ENCODE assay signal across 14 cellular contexts in the genomic region with DNA sequence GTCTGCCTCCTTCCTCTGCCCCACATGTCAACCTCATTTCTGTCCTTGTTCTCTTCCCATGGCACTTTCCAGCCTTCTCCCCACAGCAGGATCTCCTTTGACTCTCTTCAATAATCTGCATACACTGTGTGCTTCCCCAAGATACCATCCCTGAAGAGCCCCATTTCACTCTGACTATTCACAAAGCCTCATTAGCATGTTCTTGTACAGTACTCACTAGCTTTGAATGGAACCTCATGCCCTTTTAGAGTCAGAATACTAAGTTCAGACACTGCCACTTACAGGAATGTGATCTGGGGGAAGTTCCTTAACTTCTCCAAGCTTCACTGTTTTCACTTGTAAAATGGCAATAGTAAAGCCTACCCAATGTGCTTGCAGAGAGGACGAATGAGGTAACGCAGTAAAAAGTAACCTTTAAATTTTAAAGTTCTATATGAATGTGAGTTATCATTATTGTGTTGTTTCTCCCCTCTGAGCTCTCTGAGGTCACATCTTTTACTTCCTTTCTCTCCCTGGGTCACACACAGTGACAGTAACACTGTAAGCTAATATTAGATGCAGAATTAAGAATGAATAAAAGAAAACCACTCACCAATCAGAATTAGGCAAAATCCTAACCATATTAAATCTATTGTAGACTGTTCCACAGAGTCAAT.
DNase-seq lines count a peak whose midpoint lies in the region; ATAC-seq and TF ChIP-seq lines count a peak whose summit lies in the region.
"Had no signal": no experiment of that assay in that cellular context is flagged by ENCODE, and none has a peak within 500 bp of the region (broad histone marks: within the 10 kb centered on the region; RNA-seq: fewer than 3 reads in every experiment).

No MANE protein-coding gene starts in this region.

- H3K4me1 Mint-ChIP-seq in IgD-negative memory B cell = peaks cover 33 to 45% (median 41%) of the 10 kb centered on the region in 3 donors

- H3K4me3 ChIP-seq in GM12865 (ENCODE audit: low read depth, low read length) (no peak overlapping the region), A673 (ENCODE audit: low read depth, low read length, poor library complexity, severe bottlenecking) (no peak overlapping the region), Karpas-422 (ENCODE audit: low read length) (no peak overlapping the region), coronary artery (no peak overlapping the region)
- H3K4me3 ChIP-seq: Peyer's patch had no signal

- peak; percentile 41 for ATAC-seq in GM21381 (IDR thresholded peaks at IDR 0.05; ENCODE audit: unreplicated experiment)
- ATAC-seq: foreskin keratinocyte had no signal

- H3K4me1 ChIP-seq in A673 (ENCODE audit: insufficient read depth, low read length, poor library complexity, severe bottlenecking) (no peaks in the 10 kb centered on the region), Karpas-422 (ENCODE audit: low read length) (peaks cover 10% of the 10 kb centered on the region)
- H3K4me1 ChIP-seq: Peyer's patch had no signal

- H3K27me3 Mint-ChIP-seq in IgD-negative memory B cell = no peaks in the 10 kb centered on the region

- no peaks in the 10 kb centered on the region for H3K27me3 ChIP-seq in A673 (replicated peaks; ENCODE audit: insufficient read depth, low read depth, low read length, poor library complexity)
- no peaks in the 10 kb centered on the region for H3K27me3 ChIP-seq in Karpas-422 (ENCODE audit: low read length)
- H3K27me3 ChIP-seq: foreskin keratinocyte, Peyer's patch had no signal

- no peaks in the 10 kb centered on the region for H3K9me2 ChIP-seq in Karpas-422 (replicated peaks; ENCODE audit: insufficient read depth, low read length)

- H3K9me3 ChIP-seq in A673 (ENCODE audit: low read depth, low read length, poor library complexity, severe bottlenecking) = no peaks in the 10 kb centered on the region
- H3K9me3 ChIP-seq in Karpas-422 (ENCODE audit: low read length) = no peaks in the 10 kb centered on the region
- H3K9me3 ChIP-seq: Peyer's patch had no signal

- no peaks in the 10 kb centered on the region for H3K36me3 Mint-ChIP-seq in IgD-negative memory B cell
- H3K36me3 Mint-ChIP-seq: brain had no signal

- no peaks in the 10 kb centered on the region for H3K9me3 Mint-ChIP-seq in IgD-negative memory B cell

- H4K20me1 ChIP-seq in Karpas-422 (ENCODE audit: insufficient read depth, low read depth, low read length) = no peaks in the 10 kb centered on the region

- peak overlapping the region; percentile 31 to 87 (median 66) for H3K4me3 Mint-ChIP-seq in IgD-negative memory B cell
- H3K4me3 Mint-ChIP-seq: brain had no signal

- no TSS peak for BruUV-seq in A673 (replicated peaks; lab: Mats Ljungman, UMichigan)

- CTCF ChIA-PET in A673 (lab: Charles Lee) = no interaction called here

- H3K4me2 ChIP-seq in Karpas-422 (ENCODE audit: low read depth, low read length, poor library complexity, severe bottlenecking) = no peak overlapping the region

- TF ChIP-seq CTCF in GM12865 (IDR thresholded peaks at IDR 0.05; ENCODE audit: insufficient read depth, low read depth, low read length, missing control alignments) = no peak
- TF ChIP-seq CTCF in A673 (conservative IDR thresholded peaks at IDR 0.05; ENCODE audit: low read depth, low read length) = no peak
- no peak for TF ChIP-seq CTCF in coronary artery (IDR thresholded peaks at IDR 0.05)

- intact Hi-C loops in A673 (cut with micrococcal nuclease; ENCODE audit: unreplicated experiment) = no loop called here

- no peak overlapping the region for H3K27ac ChIP-seq in A673 (ENCODE audit: low read depth, low read length, poor library complexity, severe bottlenecking)
- no peak overlapping the region for H3K27ac ChIP-seq in Karpas-422 (ENCODE audit: low read length)
- H3K27ac ChIP-seq in coronary artery = no peak overlapping the region
- H3K27ac ChIP-seq: foreskin keratinocyte had no signal

- no peak overlapping the region for H3K9ac ChIP-seq in Karpas-422 (ENCODE audit: low read length)

- H3K27ac Mint-ChIP-seq in IgD-negative memory B cell = peak overlapping the region; percentile 74 to 93 (median 93)
- H3K27ac Mint-ChIP-seq: brain had no signal

- DNase-seq in GM12865 (ENCODE audit: low read depth) (peak; percentile 12), fibroblast of peridontal ligament (ENCODE audit: extremely low read depth) (peak; percentile 23), A673 (ENCODE audit: low spot score) (no peak), Karpas-422 (no peak), ecto neural progenitor cell (ENCODE audit: low spot score) (no peak), coronary artery (ENCODE audit: low spot score) (no peak)
- DNase-seq: activated CD4-positive, alpha-beta T cell treated with anti-CD3 and anti-CD28 coated beads for 1 hour; foreskin keratinocyte; mesendoderm; NCI-H1436 treated with DMSO at 0.1 percent for 48 hours; Peyer's patch had no signal

- H2AFZ ChIP-seq in Karpas-422 (ENCODE audit: low read length) = no peak overlapping the region

- POLR2A ChIA-PET in A673 (lab: Charles Lee; ENCODE audit: low non-redundant PET) = no interaction called here

- H3K79me2 ChIP-seq in Karpas-422 (ENCODE audit: low read length) = no peaks in the 10 kb centered on the region

- H3K36me3 ChIP-seq in A673 (ENCODE audit: insufficient read depth, low read length, poor library complexity, severe bottlenecking) = no peaks in the 10 kb centered on the region
- no peaks in the 10 kb centered on the region for H3K36me3 ChIP-seq in Karpas-422 (ENCODE audit: insufficient read depth, low read length)
- H3K36me3 ChIP-seq: Peyer's patch had no signal

Comparison
In these comparisons a context has a peak if more than half of its experiments do, and no peak if none do; other contexts are left out.
1. DNase-seq: peak in GM12865 (single experiment) and fibroblast of peridontal ligament (single experiment); none in A673 (single experiment), Karpas-422 (single experiment), ecto neural progenitor cell (single experiment) and coronary artery (single experiment).